Comparison of ENCODE assay signal across 21 cellular contexts in the genomic region with DNA sequence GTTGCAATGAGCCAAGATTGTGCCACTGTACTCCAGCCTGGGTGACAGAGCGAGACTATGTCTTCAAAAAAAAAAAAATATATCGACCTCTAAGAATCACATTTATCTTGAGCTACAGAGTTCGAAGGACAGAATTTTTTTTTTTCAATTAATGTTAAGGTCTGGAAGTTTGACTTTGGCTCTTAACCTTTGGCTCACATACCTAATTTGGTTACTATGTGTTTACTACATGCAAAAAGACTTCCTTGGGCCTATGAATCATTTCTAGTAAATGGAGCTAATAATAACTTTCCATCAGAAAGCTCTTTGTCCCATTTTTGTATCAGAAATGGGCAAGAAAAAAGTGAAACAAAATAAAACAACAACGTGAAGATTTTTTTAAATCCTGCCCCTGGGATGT.
DNase-seq lines count a peak whose midpoint lies in the region; ATAC-seq and TF ChIP-seq lines count a peak whose summit lies in the region.
"Had no signal": no experiment of that assay in that cellular context is flagged by ENCODE, and none has a peak within 500 bp of the region (broad histone marks: within the 10 kb centered on the region; RNA-seq: fewer than 3 reads in every experiment).

No MANE protein-coding gene starts in this region.

- TF ChIP-seq CTCF in BJ (IDR thresholded peaks at IDR 0.05; ENCODE audit: insufficient read depth, low read depth, low read length), result no peak
- TF ChIP-seq CTCF in choroid plexus epithelial cell (conservative IDR thresholded peaks at IDR 0.05; ENCODE audit: low read depth, low read length), result no peak
- TF ChIP-seq CTCF in osteoblast (IDR thresholded peaks at IDR 0.05; ENCODE audit: extremely low read depth, low read depth, low read length), result no peak

- no peak for ATAC-seq in stimulated activated naive CD8-positive, alpha-beta T cell treated with anti-CD3 and anti-CD28 coated beads, Interleukin-15, amount 100 ng/mL, for 72 hours
- ATAC-seq: gastroesophageal sphincter, natural killer cell, T-cell had no signal

- H3K27me3 Mint-ChIP-seq in stimulated activated naive CD8-positive, alpha-beta T cell treated with anti-CD3 and anti-CD28 coated beads, Interleukin-15, amount 100 ng/mL, for 72 hours, result no peaks in the 10 kb centered on the region
- no peaks in the 10 kb centered on the region for H3K27me3 Mint-ChIP-seq in T-helper 2 cell treated with Interferon-gamma antibody and Interleukin-4, amounts not matched to agents 5 μg/mL and 100 μg/mL, for 36 hours (ENCODE audit: low read depth)
- H3K27me3 Mint-ChIP-seq: activated naive CD8-positive, alpha-beta T cell; B cell; T-cell had no signal

- no peak overlapping the region for H3K4me3 Mint-ChIP-seq in stimulated activated naive CD8-positive, alpha-beta T cell treated with anti-CD3 and anti-CD28 coated beads, Interleukin-15, amount 100 ng/mL, for 72 hours
- no peak overlapping the region for H3K4me3 Mint-ChIP-seq in T-helper 2 cell treated with Interferon-gamma antibody and Interleukin-4, amounts not matched to agents 5 μg/mL and 100 μg/mL, for 36 hours
- H3K4me3 Mint-ChIP-seq: activated naive CD8-positive, alpha-beta T cell; B cell; natural killer cell; T-cell had no signal

- H3K9me3 ChIP-seq in osteoblast (ENCODE audit: low read depth, low read length), result no peaks in the 10 kb centered on the region
- H3K9me3 ChIP-seq: gastroesophageal sphincter had no signal

- no peaks in the 10 kb centered on the region for H3K79me2 ChIP-seq in osteoblast (ENCODE audit: insufficient read depth, low read length)

- H3K4me2 ChIP-seq in osteoblast (ENCODE audit: insufficient read depth, low read length), result no peak overlapping the region

- peak overlapping the region; percentile 34 for H3K27ac ChIP-seq in osteoblast (ENCODE audit: low read depth, low read length)
- H3K27ac ChIP-seq: cardiac muscle cell, gastroesophageal sphincter, VCaP had no signal

- H3K4me1 Mint-ChIP-seq in stimulated activated naive CD8-positive, alpha-beta T cell treated with anti-CD3 and anti-CD28 coated beads, Interleukin-15, amount 100 ng/mL, for 72 hours, result no peaks in the 10 kb centered on the region
- H3K4me1 Mint-ChIP-seq in T-helper 2 cell treated with Interferon-gamma antibody and Interleukin-4, amounts not matched to agents 5 μg/mL and 100 μg/mL, for 36 hours (ENCODE audit: low read depth), result no peaks in the 10 kb centered on the region
- H3K4me1 Mint-ChIP-seq: T-cell had no signal

- peaks cover 17% of the 10 kb centered on the region for H3K4me1 ChIP-seq in osteoblast (ENCODE audit: insufficient read depth, low read length)

- no peak overlapping the region for H3K4me3 ChIP-seq in BJ (ENCODE audit: low read depth, low read length)
- no peak overlapping the region for H3K4me3 ChIP-seq in choroid plexus epithelial cell (ENCODE audit: low read depth, low read length)
- H3K4me3 ChIP-seq in osteoblast (ENCODE audit: insufficient read depth, low read length), result no peak overlapping the region
- H3K4me3 ChIP-seq: cardiac muscle cell, gastroesophageal sphincter, lung had no signal

- DNase-seq in BJ (ENCODE audit: low read depth) (peak; percentile 26), LHCN-M2 (ENCODE audit: low read depth) (peak; percentile 41), choroid plexus epithelial cell (ENCODE audit: low read depth) (peak; percentile 54), osteoblast (ENCODE audit: insufficient read length, low spot score, missing footprints) (peak; percentile 72), middle frontal gyrus (ENCODE audit: extremely low spot score, low spot score) (no peak), GOT3 (lab: John Stamatoyannopoulos, UW) (no peak)
- no peak for DNase-seq in stimulated activated naive CD8-positive, alpha-beta T cell treated with anti-CD3 and anti-CD28 coated beads, Interleukin-15, amount 100 ng/mL, for 72 hours
- no peak for DNase-seq in T-helper 2 cell treated with Interferon-gamma antibody and Interleukin-4, amounts not matched to agents 5 μg/mL and 100 μg/mL, for 36 hours (ENCODE audit: low spot score)
- DNase-seq: activated CD4-positive, alpha-beta T cell treated with anti-CD3 and anti-CD28 coated beads, Interleukin-2, amount 50 U/mL, for 48 hours; activated T-cell treated with anti-CD3 and anti-CD28 coated beads, Interleukin-2, amount 50 U/mL, for 48 hours; effector CD4-positive, alpha-beta T cell; natural killer cell; NCI-H1048; NCI-H526 treated with DMSO at 0.1 percent for 48 hours; T-cell had no signal

- no peaks in the 10 kb centered on the region for H3K36me3 Mint-ChIP-seq in T-helper 2 cell treated with Interferon-gamma antibody and Interleukin-4, amounts not matched to agents 5 μg/mL and 100 μg/mL, for 36 hours (ENCODE audit: low read depth)
- H3K36me3 Mint-ChIP-seq: natural killer cell had no signal

- H2AFZ ChIP-seq in osteoblast (ENCODE audit: low read length), result no peak overlapping the region

- H3K36me3 ChIP-seq in BJ (ENCODE audit: control insufficient read depth, insufficient read depth, low read length), result no peaks in the 10 kb centered on the region
- H3K36me3 ChIP-seq in osteoblast (ENCODE audit: insufficient read depth, low read length), result no peaks in the 10 kb centered on the region
- H3K36me3 ChIP-seq: cardiac muscle cell had no signal

- H3K27ac Mint-ChIP-seq in stimulated activated naive CD8-positive, alpha-beta T cell treated with anti-CD3 and anti-CD28 coated beads, Interleukin-15, amount 100 ng/mL, for 72 hours, result no peak overlapping the region
- no peak overlapping the region for H3K27ac Mint-ChIP-seq in T-helper 2 cell treated with Interferon-gamma antibody and Interleukin-4, amounts not matched to agents 5 μg/mL and 100 μg/mL, for 36 hours
- H3K27ac Mint-ChIP-seq: activated naive CD8-positive, alpha-beta T cell; B cell; natural killer cell; T-cell had no signal

- no peaks in the 10 kb centered on the region for H3K9me3 Mint-ChIP-seq in stimulated activated naive CD8-positive, alpha-beta T cell treated with anti-CD3 and anti-CD28 coated beads, Interleukin-15, amount 100 ng/mL, for 72 hours
- no peaks in the 10 kb centered on the region for H3K9me3 Mint-ChIP-seq in T-helper 2 cell treated with Interferon-gamma antibody and Interleukin-4, amounts not matched to agents 5 μg/mL and 100 μg/mL, for 36 hours
- H3K9me3 Mint-ChIP-seq: natural killer cell, T-cell had no signal

- H4K20me1 ChIP-seq in osteoblast (ENCODE audit: insufficient read depth, low read length), result no peaks in the 10 kb centered on the region

- H3K27me3 ChIP-seq in BJ (ENCODE audit: control insufficient read depth, insufficient read depth, low read length), result no peaks in the 10 kb centered on the region
- H3K27me3 ChIP-seq in osteoblast (ENCODE audit: insufficient read depth, low read length), result no peaks in the 10 kb centered on the region
- H3K27me3 ChIP-seq: cardiac muscle cell, gastroesophageal sphincter had no signal

- CTCF ChIA-PET in BJ (lab: Yijun Ruan, JAX), result interaction anchor here (1.0 kb wide), 1 partner anchor 40 kb away, joined by 4 read pairs; no protein-coding TSS in a partner anchor

- POLR2A ChIA-PET in BJ (lab: Charles Lee), result interaction anchor here (0.6 to 0.7 kb wide), 2 partner anchors 39 to 327 kb away, joined by 4 read pairs; no protein-coding TSS in a partner anchor

Comparison
In these comparisons a context has a peak if more than half of its experiments do, and no peak if none do; other contexts are left out.
1. DNase-seq: peak in BJ (single experiment), LHCN-M2 (single experiment), choroid plexus epithelial cell (single experiment) and osteoblast (single experiment); none in middle frontal gyrus (single experiment), GOT3 (single experiment), stimulated activated naive CD8-positive, alpha-beta T cell treated with anti-CD3 and anti-CD28 coated beads, Interleukin-15, amount 100 ng/mL, for 72 hours (0 of 2) and T-helper 2 cell treated with Interferon-gamma antibody and Interleukin-4, amounts not matched to agents 5 μg/mL and 100 μg/mL, for 36 hours (single experiment).